Comparison of ENCODE assay signal across 8 cellular contexts in genomic region chr10:95246582-95247051, GRCh38. TPM values are rescaled to one million over a fixed set of nuclear protein-coding genes. Genes with fewer than 3 reads are reported as not detected.
DNase-seq lines count a peak whose midpoint lies in the region; ATAC-seq, FAIRE-seq and TF ChIP-seq lines count a peak whose summit lies in the region.

No MANE protein-coding gene starts in this region.

- H3K4me2 ChIP-seq in parathyroid adenoma (ENCODE audit: low read length), result no peak overlapping the region

- H3K9ac ChIP-seq in parathyroid adenoma, result no peak overlapping the region

- H3K27ac ChIP-seq in foreskin keratinocyte, result no peak overlapping the region
- H3K27ac ChIP-seq in parathyroid adenoma, result peak overlapping the region; percentile 86

- no peak for FAIRE-seq in urothelium cell line (lab: Jason Lieb, UNC)

- TF ChIP-seq CTCF in foreskin keratinocyte (conservative IDR thresholded peaks at IDR 0.05) (peak; percentile 81), parathyroid adenoma (IDR thresholded peaks at IDR 0.05) (peak; percentile 92)

- H3K79me2 ChIP-seq in parathyroid adenoma, result peaks cover 4% of the 10 kb centered on the region

- DNase-seq in NCI-H1417 (lab: John Stamatoyannopoulos, UW), result peak; percentile 30 to 71 (median 47)
- no peak for DNase-seq in NCI-H1417 treated with DMSO at 0.1 percent for 48 hours (lab: John Stamatoyannopoulos, UW)
- DNase-seq in OCI-M1 (lab: John Stamatoyannopoulos, UW), result peak; percentile 89
- peak; percentile 72 to 73 for DNase-seq in activated T-cell treated with anti-CD3 and anti-CD28 coated beads, Interleukin-2, amount 50 U/mL, for 48 hours
- DNase-seq in foreskin keratinocyte, result no peak
- DNase-seq in urothelium cell line (ENCODE audit: low spot score), result peak; percentile 61

- H3K27me3 ChIP-seq in foreskin keratinocyte, result no peaks in the 10 kb centered on the region
- H3K27me3 ChIP-seq in parathyroid adenoma (ENCODE audit: control insufficient read depth, insufficient read depth, low read length), result no peaks in the 10 kb centered on the region

- no peaks in the 10 kb centered on the region for H3K36me3 ChIP-seq in parathyroid adenoma (ENCODE audit: control insufficient read depth, insufficient read depth, low read length)

- H2AFZ ChIP-seq in parathyroid adenoma, result peak overlapping the region; percentile 74

- H3K4me3 ChIP-seq in parathyroid adenoma (ENCODE audit: low read depth, low read length), result no peak overlapping the region

- H3K4me1 ChIP-seq in foreskin keratinocyte (peaks cover 18% of the 10 kb centered on the region), parathyroid adenoma (peaks cover 30% of the 10 kb centered on the region)

- H3K9me3 ChIP-seq in parathyroid adenoma (ENCODE audit: control insufficient read depth, low read length), result no peaks in the 10 kb centered on the region

- ATAC-seq in HG03342 (IDR thresholded peaks at IDR 0.05; ENCODE audit: unreplicated experiment), result peak; percentile 33
- peak; percentile 40 for ATAC-seq in foreskin keratinocyte

RNA-seq across cellular contexts. Expression of gene PDLIM1, which starts 44.2 kb away (rescaled TPM):
- 256 and 304 TPM in 2 replicates for total RNA-seq in foreskin keratinocyte
- 366 and 431 TPM in 2 replicates for polyA plus RNA-seq in foreskin keratinocyte

RNA-seq across cellular contexts. Expression of gene ACSM6, which starts 52.6 kb away (rescaled TPM):
- total RNA-seq in foreskin keratinocyte, result not detected in 2 replicates
- not detected in 2 replicates for polyA plus RNA-seq in foreskin keratinocyte

Comparison
In these comparisons a context has a peak if more than half of its experiments do, and no peak if none do; other contexts are left out.
1. DNase-seq: peak in NCI-H1417 (3 of 3), OCI-M1 (single experiment), activated T-cell treated with anti-CD3 and anti-CD28 coated beads, Interleukin-2, amount 50 U/mL, for 48 hours (2 of 2) and urothelium cell line (single experiment); none in NCI-H1417 treated with DMSO at 0.1 percent for 48 hours (single experiment) and foreskin keratinocyte (0 of 2).